8 cellular contexts compared by ENCODE assay signal in genomic region chr19:1883784-1884183, GRCh38. TPM values are rescaled to one million over a fixed set of nuclear protein-coding genes. Genes with fewer than 3 reads are reported as not detected.
A peak's percentile ranks its signal among the peaks of the same experiment; 100 is the strongest.
DNase-seq lines count a peak whose midpoint lies in the region; ATAC-seq, FAIRE-seq and TF ChIP-seq lines count a peak whose summit lies in the region.

No MANE protein-coding gene starts in this region.

- FAIRE-seq in endothelial cell of umbilical vein (lab: Jason Lieb, UNC) (no peak), pancreas (lab: Jason Lieb, UNC) (no peak)

- no peaks in the 10 kb centered on the region for H3K9me1 ChIP-seq in endothelial cell of umbilical vein (replicated peaks; ENCODE audit: control insufficient read depth, extremely low read depth, insufficient read depth, low read length)

- H3K36me3 Mint-ChIP-seq in CD4-positive, alpha-beta memory T cell: peaks cover 3 to 23% of the 10 kb centered on the region in 2 donors

- WGBS in pancreas, 2 donors: 19 to 20% methylated on average over 8 of the region's 8 CpGs

- no peak for TF ChIP-seq POLR2A in endothelial cell of umbilical vein (IDR thresholded peaks at IDR 0.05; ENCODE audit: low read depth, low read length)

- H3K9ac ChIP-seq in endothelial cell of umbilical vein (replicated peaks; ENCODE audit: extremely low read depth, insufficient read depth, low read length): peak overlapping the region; percentile 87

- H3K4me1 ChIP-seq in CD4-positive, alpha-beta memory T cell (ENCODE audit: insufficient read depth, low read length): peaks cover 42% of the 10 kb centered on the region
- H3K4me1 ChIP-seq in SJSA1 (replicated peaks) (peaks cover 10% of the 10 kb centered on the region), endothelial cell of umbilical vein (ENCODE audit: control insufficient read depth, extremely low read depth, insufficient read depth, low read length) (peaks cover 27% of the 10 kb centered on the region), pancreas (peaks cover 0 to 13% (median 10%) of the 10 kb centered on the region in 3 donors)

- H3K27ac Mint-ChIP-seq in CD4-positive, alpha-beta memory T cell: peak overlapping the region; percentile 98 to 100 (median 99)

- DNase-seq in CD4-positive, alpha-beta memory T cell: peak in 3 of 5 donors; percentile 35 to 66 (median 36)
- no peak for DNase-seq in SJSA1 (ENCODE audit: low read depth in 1 of 2, low spot score in 2 of 2)
- no peak for DNase-seq in endothelial cell of umbilical vein (ENCODE audit: low read depth, low spot score)
- DNase-seq in pancreas: no peak
- DNase-seq in NCI-H82 (lab: John Stamatoyannopoulos, UW): no peak
- no peak for DNase-seq in NCI-H526 treated with DMSO at 0.1 percent for 48 hours (lab: John Stamatoyannopoulos, UW)
- no peak for DNase-seq in activated CD8-positive, alpha-beta memory T cell treated with anti-CD3 and anti-CD28 coated beads, Interleukin-2, amount 50 U/mL, for 4 hours

- no peaks in the 10 kb centered on the region for H4K20me1 ChIP-seq in endothelial cell of umbilical vein (replicated peaks; ENCODE audit: control insufficient read depth, extremely low read depth, insufficient read depth, low read length)

- no peaks in the 10 kb centered on the region for H3K9me3 Mint-ChIP-seq in CD4-positive, alpha-beta memory T cell

- H3K27ac ChIP-seq in CD4-positive, alpha-beta memory T cell (ENCODE audit: low read depth, low read length): peak overlapping the region; percentile 95
- H3K27ac ChIP-seq in SJSA1 (no peak overlapping the region), endothelial cell of umbilical vein (ENCODE audit: insufficient read depth, low read depth, low read length) (no peak overlapping the region), pancreas (no peak overlapping the region)

- H3K9me3 ChIP-seq in CD4-positive, alpha-beta memory T cell (ENCODE audit: control insufficient read depth in 1 of 2, low read length in 2 of 2): no peaks in the 10 kb centered on the region
- no peaks in the 10 kb centered on the region for H3K9me3 ChIP-seq in SJSA1 (replicated peaks)
- no peaks in the 10 kb centered on the region for H3K9me3 ChIP-seq in endothelial cell of umbilical vein (replicated peaks; ENCODE audit: control insufficient read depth, insufficient read depth, low read length)
- no peaks in the 10 kb centered on the region for H3K9me3 ChIP-seq in pancreas

- peak overlapping the region; percentile 69 to 93 for H3K4me3 ChIP-seq in CD4-positive, alpha-beta memory T cell (ENCODE audit: low read length in 2 of 2)
- peak overlapping the region; percentile 74 for H3K4me3 ChIP-seq in SJSA1
- peak overlapping the region in 2 of 3 experiments; percentile 83 to 88 for H3K4me3 ChIP-seq in endothelial cell of umbilical vein (replicated peaks in 1 of 3; ENCODE audit: insufficient read depth in 1 of 3, low read depth in 1 of 3, low read length in 3 of 3)
- H3K4me3 ChIP-seq in pancreas: peak overlapping the region in 3 of 4 donors; percentile 68 to 90 (median 68)

- peaks cover 13 to 43% (median 28%) of the 10 kb centered on the region in 4 donors for H3K4me1 Mint-ChIP-seq in CD4-positive, alpha-beta memory T cell

- peak overlapping the region; percentile 75 for H3K4me2 ChIP-seq in endothelial cell of umbilical vein (ENCODE audit: insufficient read depth, low read length)

- H3K79me2 ChIP-seq in endothelial cell of umbilical vein (ENCODE audit: control insufficient read depth, insufficient read depth, low read length): peaks cover 38% of the 10 kb centered on the region

- peaks cover 0 to 3% of the 10 kb centered on the region in 2 donors for H3K27me3 Mint-ChIP-seq in CD4-positive, alpha-beta memory T cell

- CTCF ChIA-PET in CD4-positive, alpha-beta memory T cell (lab: Charles Lee; ENCODE audit: partially characterized antibody): interaction anchor here (2.0 kb wide), 1 partner anchor 14 kb away, joined by 9 read pairs; no protein-coding TSS in a partner anchor
- CTCF ChIA-PET in endothelial cell of umbilical vein (lab: Charles Lee): interaction anchor here (2.4 kb wide), 1 partner anchor 19 kb away, joined by 12 read pairs; no protein-coding TSS in a partner anchor

- BruUV-seq in endothelial cell of umbilical vein (replicated peaks; lab: Mats Ljungman, UMichigan): no TSS peak

- dilution Hi-C loops in endothelial cell of umbilical vein (cut with MboI; ENCODE audit: extremely low pct_ligation_motif_present, low sequenced_read_pairs): no loop called here

- POLR2A ChIA-PET in CD4-positive, alpha-beta memory T cell (lab: Charles Lee; ENCODE audit: partially characterized antibody): interaction anchor here (0.6 to 7.8 kb wide), 12 partner anchors 8 to 200 kb away, joined by 3 to 81 read pairs (median 6); partner anchors contain the start of genes ADAT3, CSNK1G2 and SCAMP4
- POLR2A ChIA-PET in endothelial cell of umbilical vein (lab: Charles Lee): no interaction called here

- intact Hi-C loops in CD4-positive, alpha-beta memory T cell (cut with micrococcal nuclease): loop anchor here (2.0 kb wide), 1 partner anchor 35 kb away; the partner anchor contains the start of gene REXO1
- intact Hi-C loops in endothelial cell of umbilical vein (cut with micrococcal nuclease) (loop anchor here (2.0 kb wide), 1 partner anchor 19 kb away; no protein-coding TSS in a partner anchor), pancreas (cut with DNase I) (no loop called here)

- peak overlapping the region; percentile 98 to 100 (median 100) for H3K4me3 Mint-ChIP-seq in CD4-positive, alpha-beta memory T cell

- peaks cover 7% of the 10 kb centered on the region for H3K36me3 ChIP-seq in CD4-positive, alpha-beta memory T cell (ENCODE audit: insufficient read depth, low read length)
- H3K36me3 ChIP-seq in SJSA1: peaks cover 24% of the 10 kb centered on the region
- peaks cover 0 to 1% of the 10 kb centered on the region in 2 experiments for H3K36me3 ChIP-seq in endothelial cell of umbilical vein (ENCODE audit: control insufficient read depth in 2 of 2, extremely low read depth in 1 of 2, insufficient read depth in 2 of 2, low read length in 2 of 2)
- H3K36me3 ChIP-seq in pancreas: peaks cover 0 to 5% (median 0%) of the 10 kb centered on the region in 3 donors

- TF ChIP-seq CTCF in endothelial cell of umbilical vein (IDR thresholded peaks at IDR 0.05; ENCODE audit: extremely low read depth in 1 of 2, insufficient read depth in 1 of 2, low read depth in 1 of 2, low read length in 2 of 2) (no peak), pancreas (IDR thresholded peaks at IDR 0.05) (no peak)

- no peak overlapping the region for H2AFZ ChIP-seq in endothelial cell of umbilical vein (ENCODE audit: low read depth, low read length)

- ATAC-seq in pancreas (no peak), GM19452 (IDR thresholded peaks at IDR 0.05; ENCODE audit: unreplicated experiment) (no peak)

- H3K27me3 ChIP-seq in CD4-positive, alpha-beta memory T cell (ENCODE audit: insufficient read depth, low read length): no peaks in the 10 kb centered on the region
- H3K27me3 ChIP-seq in SJSA1 (replicated peaks): no peaks in the 10 kb centered on the region
- H3K27me3 ChIP-seq in endothelial cell of umbilical vein (ENCODE audit: control insufficient read depth in 2 of 2, insufficient read depth in 2 of 2, low read length in 2 of 2): no peaks in the 10 kb centered on the region
- H3K27me3 ChIP-seq in pancreas: no peaks in the 10 kb centered on the region

RNA-seq across cellular contexts. Expression of gene ABHD17A, which starts 1.5 kb away (rescaled TPM):
- total RNA-seq in CD4-positive, alpha-beta memory T cell: 100 to 1,000 TPM; 106 to 109 TPM
- polyA plus RNA-seq in CD4-positive, alpha-beta memory T cell: 100 to 1,000 TPM; 138 to 204 TPM
- total RNA-seq in SJSA1 (2014; rRNA removed; shearing (Covaris generic)): 91.9 and 101 TPM in 2 replicates
- total RNA-seq in endothelial cell of umbilical vein (89.8 and 97.0 TPM in 2 replicates), pancreas (10 to 100 TPM; 21.1 to 30.8 (median 24.4) TPM)
- polyA plus RNA-seq in endothelial cell of umbilical vein (143 and 179 TPM in 2 replicates), pancreas (10 to 100 TPM; 62.4 to 71.0 TPM)
- 38.4 and 71.7 TPM in 2 replicates for polyA plus RNA-seq in endothelial cell of umbilical vein (2011; cell fraction: cytosol; rRNA removed)
- polyA plus RNA-seq in endothelial cell of umbilical vein (2011; cell fraction: nucleus; rRNA removed): 76.9 and 77.9 TPM in 2 replicates
- 29.4 and 57.3 TPM in 2 replicates for polyA plus RNA-seq in endothelial cell of umbilical vein (2012)
- polyA minus RNA-seq in endothelial cell of umbilical vein: 41.1 and 52.8 TPM in 2 replicates
- 28.8 TPM for polyA minus RNA-seq in endothelial cell of umbilical vein (2011; cell fraction: cytosol; rRNA and poly(A)+ RNA removed)
- 11.6 and 18.8 TPM in 2 replicates for polyA minus RNA-seq in endothelial cell of umbilical vein (2011; cell fraction: nucleus; rRNA and poly(A)+ RNA removed)

RNA-seq across cellular contexts. Expression of gene KLF16, which starts 20.4 kb away (rescaled TPM):
- 10 to 100 TPM; 17.9 to 19.3 TPM for total RNA-seq in CD4-positive, alpha-beta memory T cell
- polyA plus RNA-seq in CD4-positive, alpha-beta memory T cell: 1 to 10 TPM in 1 of 2 donors, under 1 TPM in 1; 0.39 to 1.3 TPM
- total RNA-seq in SJSA1 (2014; rRNA removed; shearing (Covaris generic)): 5.6 and 8.7 TPM in 2 replicates
- total RNA-seq in endothelial cell of umbilical vein (36.6 and 38.0 TPM in 2 replicates), pancreas (10 to 100 TPM in 1 of 6 donors, 1 to 10 TPM in 5; 4.3 to 10.4 (median 7.9) TPM)
- polyA plus RNA-seq in endothelial cell of umbilical vein (11.6 and 22.6 TPM in 2 replicates), pancreas (1 to 10 TPM; 5.1 to 8.2 TPM)
- 6.0 and 10.4 TPM in 2 replicates for polyA plus RNA-seq in endothelial cell of umbilical vein (2011; cell fraction: cytosol; rRNA removed)
- polyA plus RNA-seq in endothelial cell of umbilical vein (2011; cell fraction: nucleus; rRNA removed): 4.4 and 4.6 TPM in 2 replicates
- 12.1 and 19.5 TPM in 2 replicates for polyA plus RNA-seq in endothelial cell of umbilical vein (2012)
- 3.1 and 3.2 TPM in 2 replicates for polyA minus RNA-seq in endothelial cell of umbilical vein
- 19.7 TPM for polyA minus RNA-seq in endothelial cell of umbilical vein (2011; cell fraction: cytosol; rRNA and poly(A)+ RNA removed)
- 2.0 and 3.2 TPM in 2 replicates for polyA minus RNA-seq in endothelial cell of umbilical vein (2011; cell fraction: nucleus; rRNA and poly(A)+ RNA removed)

RNA-seq across cellular contexts. Expression of gene ADAT3, which starts 21.4 kb away (rescaled TPM):
- 1 to 10 TPM; 3.7 to 4.9 TPM for total RNA-seq in CD4-positive, alpha-beta memory T cell
- polyA plus RNA-seq in CD4-positive, alpha-beta memory T cell: 1 to 10 TPM; 1.4 to 3.9 TPM
- total RNA-seq in SJSA1 (2014; rRNA removed; shearing (Covaris generic)): 2.4 and 9.1 TPM in 2 replicates
- 8.0 and 11.7 TPM in 2 replicates for total RNA-seq in endothelial cell of umbilical vein
- 5.7 and 8.6 TPM in 2 replicates for polyA plus RNA-seq in endothelial cell of umbilical vein
- 1.1 and 2.6 TPM in 2 replicates for polyA plus RNA-seq in endothelial cell of umbilical vein (2011; cell fraction: cytosol; rRNA removed)
- 3.4 and 3.8 TPM in 2 replicates for polyA plus RNA-seq in endothelial cell of umbilical vein (2011; cell fraction: nucleus; rRNA removed)
- polyA plus RNA-seq in endothelial cell of umbilical vein (2012): 1.7 and 2.9 TPM in 2 replicates
- 2.0 and 3.3 TPM in 2 replicates for polyA minus RNA-seq in endothelial cell of umbilical vein
- 5.0 TPM for polyA minus RNA-seq in endothelial cell of umbilical vein (2011; cell fraction: cytosol; rRNA and poly(A)+ RNA removed)
- polyA minus RNA-seq in endothelial cell of umbilical vein (2011; cell fraction: nucleus; rRNA and poly(A)+ RNA removed): 2.8 and 7.1 TPM in 2 replicates
- 1 to 10 TPM; 2.0 to 6.5 (median 4.5) TPM for total RNA-seq in pancreas
- polyA plus RNA-seq in pancreas: 10 to 100 TPM in 1 of 2 donors, 1 to 10 TPM in 1; 5.2 to 10.1 TPM

RNA-seq across cellular contexts. Expression of gene SCAMP4, which starts 21.4 kb away (rescaled TPM):
- 10 to 100 TPM; 23.4 to 29.1 TPM for total RNA-seq in CD4-positive, alpha-beta memory T cell
- polyA plus RNA-seq in CD4-positive, alpha-beta memory T cell: 10 to 100 TPM in 1 of 2 donors, 1 to 10 TPM in 1; 9.8 to 15.5 TPM
- 47.3 and 89.8 TPM in 2 replicates for total RNA-seq in SJSA1 (2014; rRNA removed; shearing (Covaris generic))
- total RNA-seq in endothelial cell of umbilical vein (68.2 and 72.2 TPM in 2 replicates), pancreas (10 to 100 TPM; 23.0 to 52.2 (median 30.7) TPM)
- polyA plus RNA-seq in endothelial cell of umbilical vein (24.4 and 29.6 TPM in 2 replicates), pancreas (10 to 100 TPM; 40.8 to 49.3 TPM)
- polyA plus RNA-seq in endothelial cell of umbilical vein (2011; cell fraction: cytosol; rRNA removed): 16.1 and 22.8 TPM in 2 replicates
- polyA plus RNA-seq in endothelial cell of umbilical vein (2011; cell fraction: nucleus; rRNA removed): 33.4 and 36.5 TPM in 2 replicates
- polyA plus RNA-seq in endothelial cell of umbilical vein (2012): 28.5 and 51.3 TPM in 2 replicates
- 23.8 and 26.8 TPM in 2 replicates for polyA minus RNA-seq in endothelial cell of umbilical vein
- polyA minus RNA-seq in endothelial cell of umbilical vein (2011; cell fraction: cytosol; rRNA and poly(A)+ RNA removed): 29.4 TPM
- polyA minus RNA-seq in endothelial cell of umbilical vein (2011; cell fraction: nucleus; rRNA and poly(A)+ RNA removed): 16.2 and 22.0 TPM in 2 replicates

RNA-seq across cellular contexts. Expression of gene REXO1, which starts 35.5 kb away (rescaled TPM):
- 10 to 100 TPM; 57.1 to 57.3 TPM for total RNA-seq in CD4-positive, alpha-beta memory T cell
- 10 to 100 TPM in 1 of 2 donors, 1 to 10 TPM in 1; 1.5 to 11.9 TPM for polyA plus RNA-seq in CD4-positive, alpha-beta memory T cell
- 14.1 and 36.2 TPM in 2 replicates for total RNA-seq in SJSA1 (2014; rRNA removed; shearing (Covaris generic))
- 41.1 and 44.6 TPM in 2 replicates for total RNA-seq in endothelial cell of umbilical vein
- polyA plus RNA-seq in endothelial cell of umbilical vein: 56.9 and 88.8 TPM in 2 replicates
- 18.9 and 26.1 TPM in 2 replicates for polyA plus RNA-seq in endothelial cell of umbilical vein (2011; cell fraction: cytosol; rRNA removed)
- polyA plus RNA-seq in endothelial cell of umbilical vein (2011; cell fraction: nucleus; rRNA removed): 112 and 117 TPM in 2 replicates
- 23.1 and 32.6 TPM in 2 replicates for polyA plus RNA-seq in endothelial cell of umbilical vein (2012)
- polyA minus RNA-seq in endothelial cell of umbilical vein: 13.5 and 14.6 TPM in 2 replicates
- 18.6 TPM for polyA minus RNA-seq in endothelial cell of umbilical vein (2011; cell fraction: cytosol; rRNA and poly(A)+ RNA removed)
- polyA minus RNA-seq in endothelial cell of umbilical vein (2011; cell fraction: nucleus; rRNA and poly(A)+ RNA removed): 13.1 and 32.2 TPM in 2 replicates
- total RNA-seq in pancreas: 10 to 100 TPM; 10.5 to 16.6 (median 15.1) TPM
- polyA plus RNA-seq in pancreas: 10 to 100 TPM; 29.5 to 42.2 TPM

Comparison
In these comparisons a context has a peak if more than half of its experiments do, and no peak if none do; other contexts are left out.
1. DNase-seq: peak in CD4-positive, alpha-beta memory T cell (3 of 5); none in SJSA1 (0 of 2), endothelial cell of umbilical vein (single experiment), pancreas (0 of 6), NCI-H82 (single experiment), NCI-H526 treated with DMSO at 0.1 percent for 48 hours (single experiment) and activated CD8-positive, alpha-beta memory T cell treated with anti-CD3 and anti-CD28 coated beads, Interleukin-2, amount 50 U/mL, for 4 hours (single experiment).
2. intact Hi-C loops: an anchor here in CD4-positive, alpha-beta memory T cell (2.0 kb wide) and endothelial cell of umbilical vein (2.0 kb wide); none called in pancreas.
3. Peak in every context shown above with its lines, with median percentiles within 50 percentile points of each other: H3K4me3 ChIP-seq.